ENCODE assay signal across 21 cellular contexts in the genomic region with DNA sequence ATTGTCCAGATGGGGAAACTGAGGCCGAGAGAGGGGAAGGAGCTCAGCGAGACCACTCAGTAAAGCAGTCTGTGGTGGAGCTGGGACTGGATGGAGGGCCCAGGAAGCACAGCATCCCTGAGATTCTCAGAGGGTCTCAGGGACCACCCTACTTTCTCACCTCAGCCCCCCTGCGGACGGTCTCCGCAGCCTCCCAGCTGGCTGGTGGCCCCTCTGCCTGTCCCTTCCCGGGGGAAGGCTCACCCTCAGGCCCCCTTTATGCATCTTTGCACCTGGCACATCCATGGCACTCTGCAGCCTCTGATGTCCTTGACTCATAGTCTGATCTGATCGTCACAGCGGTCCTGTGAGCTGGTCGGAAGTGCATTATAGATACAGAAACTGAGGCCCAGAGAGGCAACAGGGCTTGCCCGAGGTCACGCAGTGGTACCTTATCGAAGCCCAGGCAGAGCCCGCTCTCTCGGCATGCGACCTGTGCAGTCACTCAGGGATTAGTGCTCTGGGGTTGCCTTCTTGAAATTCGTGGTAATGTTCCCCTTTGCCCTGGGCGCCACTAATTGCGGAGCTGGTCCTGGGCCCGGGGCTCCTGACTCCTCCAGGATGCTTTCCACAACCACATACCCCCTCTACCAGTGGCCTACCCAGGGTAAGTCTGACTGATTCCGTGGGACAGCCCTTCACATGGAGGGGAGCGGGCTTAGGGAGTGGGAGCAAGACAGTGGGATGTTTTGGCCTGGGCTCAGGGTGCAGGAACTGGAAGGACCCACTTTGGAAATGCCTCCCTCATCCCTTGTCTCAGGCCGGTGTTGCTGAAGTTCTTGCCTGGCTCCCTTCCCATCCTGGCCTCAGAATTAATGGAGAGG. TPM values are rescaled to one million over a fixed set of nuclear protein-coding genes. Genes with fewer than 3 reads are reported as not detected.
DNase-seq lines count a peak whose midpoint lies in the region; ATAC-seq, FAIRE-seq and TF ChIP-seq lines count a peak whose summit lies in the region.
"Had no signal": no experiment of that assay in that cellular context is flagged by ENCODE, and none has a peak within 500 bp of the region (broad histone marks: within the 10 kb centered on the region; RNA-seq: fewer than 3 reads in every experiment).

No MANE protein-coding gene starts in this region.

- no peak for DNase-seq in A549 (ENCODE audit: low read depth in 1 of 2, low spot score in 1 of 2)
- no peak for DNase-seq in NB4 (ENCODE audit: low read depth)
- DNase-seq in coronary artery (ENCODE audit: low spot score): peak; percentile 64
- DNase-seq in neural crest cell (ENCODE audit: low read depth, low spot score): no peak
- DNase-seq in cerebellar cortex (ENCODE audit: low spot score): no peak
- DNase-seq in stimulated activated CD4-positive, alpha-beta T cell treated with anti-CD3 and anti-CD28 coated beads, Interleukin-12 subunit alpha, Interleukin-12 subunit beta, amount 100 ng/mL, for 4 hours: no peak
- no peak for DNase-seq in RKO (ENCODE audit: low spot score)
- DNase-seq: CD4-positive, alpha-beta T cell; DMS79 treated with DMSO at 0.1 percent for 48 hours; GDM1; KG1; NCI-H1092; NCI-H1694; NCI-H2107; NCI-H345; PC-9; SHP77 had no signal

- peaks cover 71% of the 10 kb centered on the region for H3K27me3 Mint-ChIP-seq in neural crest cell (ENCODE audit: low read depth)
- H3K27me3 Mint-ChIP-seq: CD4-positive, alpha-beta T cell had no signal

- CTCF ChIA-PET in A549 (lab: Yijun Ruan, JAX): interaction anchor here (0.6 to 5.9 kb wide), 9 partner anchors 9 to 722 kb away, joined by 3 to 29 read pairs (median 3); no protein-coding TSS in a partner anchor

- H3K9me3 Mint-ChIP-seq in neural crest cell: no peaks in the 10 kb centered on the region
- H3K9me3 Mint-ChIP-seq: CD4-positive, alpha-beta T cell; GM23338 had no signal

- no peaks in the 10 kb centered on the region; the same call in 2 of the 3 replicates for H3K4me1 ChIP-seq in A549

- no peak for TF ChIP-seq RAD21 in A549 (conservative IDR thresholded peaks at IDR 0.05 in 1 of 2, IDR thresholded peaks at IDR 0.05 in 1 of 2)

- peak; percentile 8 to 23; a peak in 3 of 6 replicates for ATAC-seq in A549
- no peak for ATAC-seq in GM18867 (IDR thresholded peaks at IDR 0.05; ENCODE audit: unreplicated experiment)

- no peaks in the 10 kb centered on the region for H3K36me3 Mint-ChIP-seq in neural crest cell (ENCODE audit: low read depth)

- TF ChIP-seq POLR2A in A549 (IDR thresholded peaks at IDR 0.05; ENCODE audit: low read length) (no peak), NB4 (IDR thresholded peaks at IDR 0.05; ENCODE audit: extremely low read depth, insufficient read length) (no peak)

- H3K27ac Mint-ChIP-seq in neural crest cell (ENCODE audit: unreplicated experiment): peak overlapping the region; percentile 68
- H3K27ac Mint-ChIP-seq: CD4-positive, alpha-beta T cell; GM23338 had no signal

- no peak overlapping the region for H3K4me2 ChIP-seq in A549
- H3K4me2 ChIP-seq: GM23338, PC-9 had no signal

- no peak for TF ChIP-seq EP300 in A549 (IDR thresholded peaks at IDR 0.05)

- H3K4me3 Mint-ChIP-seq in neural crest cell: peak overlapping the region; percentile 8
- H3K4me3 Mint-ChIP-seq: CD4-positive, alpha-beta T cell; GM23338 had no signal

- no peaks in the 10 kb centered on the region for H3K9me3 ChIP-seq in A549

- H3K27ac ChIP-seq in A549 (no peak overlapping the region), coronary artery (no peak overlapping the region)
- H3K27ac ChIP-seq: PC-9 had no signal

- FAIRE-seq in A549 (lab: Jason Lieb, UNC): no peak
- FAIRE-seq: D721Med, GM12892 had no signal

- H3K4me3 ChIP-seq in A549 (no peak overlapping the region), NB4 (ENCODE audit: low read depth, low read length) (peak overlapping the region; percentile 32), coronary artery (no peak overlapping the region)
- H3K4me3 ChIP-seq: GM23338, PC-9 had no signal

- POLR2A ChIA-PET in A549 (lab: Yijun Ruan, JAX): no interaction called here

- no peak for TF ChIP-seq CTCF in A549 (IDR thresholded peaks at IDR 0.05)
- TF ChIP-seq CTCF in NB4 (IDR thresholded peaks at IDR 0.05; ENCODE audit: low read depth, low read length): no peak
- TF ChIP-seq CTCF in coronary artery (IDR thresholded peaks at IDR 0.05): no peak
- no peak for TF ChIP-seq CTCF in neural crest cell (conservative IDR thresholded peaks at IDR 0.05)

- H3K4me1 Mint-ChIP-seq in neural crest cell: peaks cover 32% of the 10 kb centered on the region

- WGBS in A549 (ENCODE audit: missing lambda C conversion rate): 66% methylated on average over 22 of the region's 22 CpGs

TF ChIP-seq in A549, 52 proteins besides CTCF, POLR2A, EP300 and RAD21:
- no peak for TF ChIP-seq TFCP2L1 (CRISPR knock-in tag; IDR thresholded peaks at IDR 0.05)
- no peak for TF ChIP-seq FOXS1 (CRISPR knock-in tag; IDR thresholded peaks at IDR 0.05)
- no peak for TF ChIP-seq SMC3 (IDR thresholded peaks at IDR 0.05)
- TF ChIP-seq CHD2 (IDR thresholded peaks at IDR 0.05; ENCODE audit: low read length, partially characterized antibody): no peak
- TF ChIP-seq RNF2 (IDR thresholded peaks at IDR 0.05; ENCODE audit: borderline replicate concordance, low read depth): no peak

RNA-seq across cellular contexts. Expression of gene RAB11FIP4, which starts 24.4 kb away (rescaled TPM):
- polyA plus RNA-seq in A549 (2011; rRNA removed): 1.9 and 3.5 TPM in 2 replicates
- 1.4 TPM in 2 replicates for polyA plus RNA-seq in A549 (2012; cell fraction: cytosol; rRNA removed)
- 1.2 and 1.3 TPM in 2 replicates for polyA plus RNA-seq in A549 (2012; cell fraction: nucleus; rRNA removed)
- 1.2 to 1.9 TPM (median 1.3 TPM) in 3 replicates for polyA plus RNA-seq in A549 (2017; fragmentation: RNase III; extraction: RNeasy Plus Mini Kit Qiagen cat#74134 plus additional on column Dnase treatment)
- polyA minus RNA-seq in A549 (2011; rRNA and poly(A)+ RNA removed): 3.2 and 4.1 TPM in 2 replicates
- total RNA-seq in neural crest cell: 7.4 and 8.0 TPM in 2 replicates
